In the genomic region with DNA sequence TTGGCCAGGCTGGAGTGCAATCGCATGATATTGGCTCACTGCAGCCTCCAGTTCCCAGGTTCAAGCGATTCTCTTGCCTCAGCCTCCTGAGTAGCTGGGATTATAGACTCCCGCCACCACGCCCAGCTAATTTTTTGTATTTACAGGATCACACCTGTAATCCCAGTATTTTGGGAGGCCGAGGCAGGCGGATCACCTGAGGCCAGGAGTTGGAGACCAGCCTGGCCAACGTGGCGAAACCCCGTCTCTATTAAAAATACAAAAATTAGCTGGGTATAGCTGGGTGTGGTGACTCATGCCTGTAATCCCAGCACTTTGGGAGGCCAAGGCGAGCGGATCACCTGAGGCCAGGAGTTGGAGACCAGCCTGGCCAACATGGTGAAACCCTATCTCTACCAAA, we compare ENCODE assay signal across 5 cellular contexts. TPM values are rescaled to one million over a fixed set of nuclear protein-coding genes. Genes with fewer than 3 reads are reported as not detected.
"Had no signal": no experiment of that assay in that cellular context is flagged by ENCODE, and none has a peak within 500 bp of the region (broad histone marks: within the 10 kb centered on the region; RNA-seq: fewer than 3 reads in every experiment).

No MANE protein-coding gene starts in this region.

RNA-seq across cellular contexts. Expression of a gene that starts 20.3 kb away (rescaled TPM):
- total RNA-seq: astrocyte, bronchial epithelial cell, endodermal cell, epithelial cell of proximal tubule, frontal cortex had no signal
